31 cellular contexts compared by ENCODE assay signal in the genomic region with DNA sequence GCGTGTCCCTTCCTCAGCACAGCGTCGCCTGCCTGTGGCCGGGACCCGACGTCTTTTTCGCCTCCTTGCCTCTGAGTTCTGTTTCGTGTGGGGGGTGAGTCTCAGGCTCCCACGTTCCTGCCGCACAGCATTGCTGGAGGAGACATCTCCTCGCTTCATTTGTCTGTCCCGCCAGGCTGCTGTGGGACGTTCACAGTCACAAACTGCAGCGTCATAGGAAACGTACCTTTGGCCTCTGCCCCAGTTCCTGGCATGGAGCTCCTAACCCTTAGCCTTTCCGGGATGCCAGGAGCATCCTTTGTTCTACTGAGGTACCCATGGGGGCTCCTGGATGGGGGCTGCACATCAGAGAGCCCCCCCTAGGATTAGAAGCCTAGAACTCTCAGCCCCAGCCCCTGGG. TPM values are rescaled to one million over a fixed set of nuclear protein-coding genes. Genes with fewer than 3 reads are reported as not detected.
"Had no signal": no experiment of that assay in that cellular context is flagged by ENCODE, and none has a peak within 500 bp of the region (broad histone marks: within the 10 kb centered on the region; RNA-seq: fewer than 3 reads in every experiment).

No MANE protein-coding gene starts in this region.

- H3K9me3 ChIP-seq: pancreas had no signal

- H3K4me3 ChIP-seq: adrenal gland, breast epithelium, esophagus muscularis mucosa, left ventricle myocardium inferior, pancreas, psoas muscle, skin epidermis, tibial artery had no signal

- H3K4me3 Mint-ChIP-seq: activated naive CD4-positive, alpha-beta T cell treated with anti-CD3 and anti-CD28 coated beads, Interleukin-2, amount 10 ng/mL, durations not matched to agents 7 days and 5 days; central memory CD8-positive, alpha-beta T cell; mesothelial cell of epicardium; stimulated activated naive CD8-positive, alpha-beta T cell treated with anti-CD3 and anti-CD28 coated beads, Interleukin-15, amount 100 ng/mL, for 72 hours; T-helper 2 cell treated with Interferon-gamma antibody and Interleukin-4, amounts not matched to agents 5 μg/mL and 100 μg/mL, for 36 hours had no signal

- H3K27ac Mint-ChIP-seq: activated naive CD4-positive, alpha-beta T cell treated with anti-CD3 and anti-CD28 coated beads, Interleukin-2, amount 10 ng/mL, durations not matched to agents 7 days and 5 days; mesothelial cell of epicardium; T-helper 2 cell treated with Interferon-gamma antibody and Interleukin-4, amounts not matched to agents 5 μg/mL and 100 μg/mL, for 36 hours had no signal

- ATAC-seq: naive thymus-derived CD8-positive, alpha-beta T cell; pancreas; psoas muscle; stimulated activated naive CD8-positive, alpha-beta T cell treated with anti-CD3 and anti-CD28 coated beads, Interleukin-15, amount 100 ng/mL, for 72 hours had no signal

- DNase-seq: activated CD4-positive, alpha-beta T cell treated with anti-CD3 and anti-CD28 coated beads, Interleukin-2, amount 50 U/mL, for 4 hours; activated CD8-positive, alpha-beta memory T cell treated with anti-CD3 and anti-CD28 coated beads for 24 hours; activated CD8-positive, alpha-beta memory T cell treated with anti-CD3 and anti-CD28 coated beads, Interleukin-2, amount 50 U/mL, for 4 hours; activated naive CD4-positive, alpha-beta T cell treated with anti-CD3 and anti-CD28 coated beads, Interleukin-2, amount 10 ng/mL, durations not matched to agents 7 days and 5 days; activated T-cell treated with anti-CD3 and anti-CD28 coated beads, Interleukin-2, amount 50 U/mL, for 48 hours; adrenal gland; effector memory CD4-positive, alpha-beta T cell; glutamatergic neuron; hippocampal formation; kidney glomerular epithelial cell; left ventricle myocardium inferior; naive thymus-derived CD8-positive, alpha-beta T cell; stimulated activated CD4-positive, alpha-beta T cell treated with anti-CD3 and anti-CD28 coated beads, Interleukin-1b, Interleukin-23, amount 100 ng/mL, for 48 hours; stimulated activated naive CD8-positive, alpha-beta T cell treated with anti-CD3 and anti-CD28 coated beads, Interleukin-15, amount 100 ng/mL, for 72 hours; SW 1271; tibial artery had no signal

- H3K4me1 ChIP-seq: adrenal gland, breast epithelium, left ventricle myocardium inferior, pancreas, psoas muscle, tibial artery had no signal

- H3K4me1 Mint-ChIP-seq: mesothelial cell of epicardium had no signal

- H3K27ac ChIP-seq: adrenal gland, breast epithelium, esophagus muscularis mucosa, left ventricle myocardium inferior, pancreas, psoas muscle, skin epidermis, tibial artery, VCaP had no signal

- H3K36me3 ChIP-seq: adrenal gland, breast epithelium, esophagus muscularis mucosa, left ventricle myocardium inferior, pancreas, tibial artery had no signal

- FAIRE-seq: astrocyte, colon, endothelial cell of umbilical vein, frontal cortex, pancreas had no signal

RNA-seq across cellular contexts. Expression of a gene that starts 18.2 kb away (rescaled TPM):
- total RNA-seq: dermis microvascular lymphatic vessel endothelial cell, endothelial cell of umbilical vein, lung microvascular endothelial cell had no signal
- polyA plus RNA-seq: endothelial cell of umbilical vein had no signal
